14 cellular contexts compared by ENCODE assay signal in genomic region chr17:1482686-1483445, GRCh38. TPM values are rescaled to one million over a fixed set of nuclear protein-coding genes. Genes with fewer than 3 reads are reported as not detected.
DNase-seq lines count a peak whose midpoint lies in the region; ATAC-seq and TF ChIP-seq lines count a peak whose summit lies in the region.
"Had no signal": no experiment of that assay in that cellular context is flagged by ENCODE, and none has a peak within 500 bp of the region (broad histone marks: within the 10 kb centered on the region; RNA-seq: fewer than 3 reads in every experiment).

No MANE protein-coding gene starts in this region.

- CTCF ChIA-PET in WTC11 (lab: Charles Lee): interaction anchor here (1.0 kb wide), 1 partner anchor 117 kb away, joined by 3 read pairs; no protein-coding TSS in a partner anchor
- CTCF ChIA-PET in activated CD4-positive, alpha-beta T cell treated with anti-CD3 and anti-CD28 coated beads, Interleukin-2, amount 10 ng/mL, durations not matched to agents 7 days and 5 days (lab: Charles Lee): no interaction called here

- H3K4me3 Mint-ChIP-seq in WTC11: no peak overlapping the region
- H3K4me3 Mint-ChIP-seq in stimulated activated naive B cell treated with anti-CD40 and anti-IgM and Interleukin-4, amounts not matched to agents 10 μg/mL and 1 μg/mL and 100 μg/mL, for 72 hours: peak overlapping the region in 1 of 2 donors; percentile 28
- no peak overlapping the region for H3K4me3 Mint-ChIP-seq in activated CD4-positive, alpha-beta T cell treated with anti-CD3 and anti-CD28 coated beads, Interleukin-2, amount 10 ng/mL, durations not matched to agents 7 days and 5 days
- no peak overlapping the region for H3K4me3 Mint-ChIP-seq in activated T-cell treated with anti-CD3 and anti-CD28 coated beads, Interleukin-2, amount 50 U/mL, for 72 hours
- H3K4me3 Mint-ChIP-seq: activated T-cell treated with anti-CD3 and anti-CD28 coated beads, Interleukin-2, amount 50 U/mL, for 24 hours had no signal

- POLR2A ChIA-PET in WTC11 (lab: Charles Lee): interaction anchor here (0.6 to 1.1 kb wide), 2 partner anchors 11 to 34 kb away, joined by 3 read pairs; partner anchors contain the start of gene INPP5K
- POLR2A ChIA-PET in activated CD4-positive, alpha-beta T cell treated with anti-CD3 and anti-CD28 coated beads, Interleukin-2, amount 10 ng/mL, durations not matched to agents 7 days and 5 days (lab: Charles Lee): no interaction called here

- peaks cover 27% of the 10 kb centered on the region for H3K36me3 Mint-ChIP-seq in WTC11
- peaks cover 52 to 59% of the 10 kb centered on the region in 2 donors for H3K36me3 Mint-ChIP-seq in stimulated activated naive B cell treated with anti-CD40 and anti-IgM and Interleukin-4, amounts not matched to agents 10 μg/mL and 1 μg/mL and 100 μg/mL, for 72 hours
- H3K36me3 Mint-ChIP-seq in activated CD4-positive, alpha-beta T cell treated with anti-CD3 and anti-CD28 coated beads, Interleukin-2, amount 10 ng/mL, durations not matched to agents 7 days and 5 days (ENCODE audit: low read depth): peaks cover 10% of the 10 kb centered on the region
- H3K36me3 Mint-ChIP-seq in activated T-cell treated with anti-CD3 and anti-CD28 coated beads, Interleukin-2, amount 50 U/mL, for 72 hours (ENCODE audit: insufficient read depth in 2 of 2): peaks cover 0 to 4% of the 10 kb centered on the region in 2 donors

- no peaks in the 10 kb centered on the region for H3K9me3 Mint-ChIP-seq in WTC11
- H3K9me3 Mint-ChIP-seq in stimulated activated naive B cell treated with anti-CD40 and anti-IgM and Interleukin-4, amounts not matched to agents 10 μg/mL and 1 μg/mL and 100 μg/mL, for 72 hours: no peaks in the 10 kb centered on the region
- no peaks in the 10 kb centered on the region for H3K9me3 Mint-ChIP-seq in activated CD4-positive, alpha-beta T cell treated with anti-CD3 and anti-CD28 coated beads, Interleukin-2, amount 10 ng/mL, durations not matched to agents 7 days and 5 days
- no peaks in the 10 kb centered on the region for H3K9me3 Mint-ChIP-seq in activated T-cell treated with anti-CD3 and anti-CD28 coated beads, Interleukin-2, amount 50 U/mL, for 72 hours
- H3K9me3 Mint-ChIP-seq: activated T-cell treated with anti-CD3 and anti-CD28 coated beads, Interleukin-2, amount 50 U/mL, for 24 hours had no signal

- peaks cover 20% of the 10 kb centered on the region for H3K4me1 Mint-ChIP-seq in WTC11
- peaks cover 34 to 56% of the 10 kb centered on the region in 2 donors for H3K4me1 Mint-ChIP-seq in stimulated activated naive B cell treated with anti-CD40 and anti-IgM and Interleukin-4, amounts not matched to agents 10 μg/mL and 1 μg/mL and 100 μg/mL, for 72 hours
- peaks cover 19% of the 10 kb centered on the region for H3K4me1 Mint-ChIP-seq in activated CD4-positive, alpha-beta T cell treated with anti-CD3 and anti-CD28 coated beads, Interleukin-2, amount 10 ng/mL, durations not matched to agents 7 days and 5 days
- peaks cover 9% of the 10 kb centered on the region for H3K4me1 Mint-ChIP-seq in activated T-cell treated with anti-CD3 and anti-CD28 coated beads, Interleukin-2, amount 50 U/mL, for 72 hours (ENCODE audit: low read depth)

- H3K27me3 Mint-ChIP-seq in WTC11 (ENCODE audit: low read depth): peaks cover 9% of the 10 kb centered on the region
- no peaks in the 10 kb centered on the region for H3K27me3 Mint-ChIP-seq in stimulated activated naive B cell treated with anti-CD40 and anti-IgM and Interleukin-4, amounts not matched to agents 10 μg/mL and 1 μg/mL and 100 μg/mL, for 72 hours
- peaks cover 4% of the 10 kb centered on the region for H3K27me3 Mint-ChIP-seq in activated CD4-positive, alpha-beta T cell treated with anti-CD3 and anti-CD28 coated beads, Interleukin-2, amount 10 ng/mL, durations not matched to agents 7 days and 5 days
- no peaks in the 10 kb centered on the region for H3K27me3 Mint-ChIP-seq in activated T-cell treated with anti-CD3 and anti-CD28 coated beads, Interleukin-2, amount 50 U/mL, for 72 hours (ENCODE audit: low read depth)
- H3K27me3 Mint-ChIP-seq: activated T-cell treated with anti-CD3 and anti-CD28 coated beads, Interleukin-2, amount 50 U/mL, for 24 hours had no signal

- DNase-seq in EH (ENCODE audit: low read depth): peak; percentile 17
- no peak for DNase-seq in WTC11 (ENCODE audit: low spot score)
- peak; percentile 43 for DNase-seq in left kidney (ENCODE audit: low read depth, low spot score)
- no peak for DNase-seq in stimulated activated naive B cell treated with anti-CD40 and anti-IgM and Interleukin-4, amounts not matched to agents 10 μg/mL and 1 μg/mL and 100 μg/mL, for 72 hours
- DNase-seq in stimulated activated CD4-positive, alpha-beta T cell treated with anti-CD3 and anti-CD28 coated beads, Interleukin-4, amount 100 ng/mL, for 4 hours: no peak
- DNase-seq in LoVo (ENCODE audit: low spot score): no peak
- DNase-seq in activated CD4-positive, alpha-beta T cell treated with anti-CD3 and anti-CD28 coated beads, Interleukin-2, amount 10 ng/mL, durations not matched to agents 7 days and 5 days: no peak
- no peak for DNase-seq in activated T-cell treated with anti-CD3 and anti-CD28 coated beads, Interleukin-2, amount 50 U/mL, for 72 hours
- DNase-seq: activated T-cell treated with anti-CD3 and anti-CD28 coated beads, Interleukin-2, amount 50 U/mL, for 24 hours; DMS153; kidney glomerular epithelial cell; NCI-H2081 treated with DMSO at 0.1 percent for 48 hours; NCI-H748 treated with DMSO at 0.1 percent for 48 hours; T-helper 2 cell had no signal

- TF ChIP-seq CTCF in WTC11 (IDR thresholded peaks at IDR 0.05): no peak

- no peak for ATAC-seq in WTC11
- ATAC-seq in stimulated activated naive B cell treated with anti-CD40 and anti-IgM and Interleukin-4, amounts not matched to agents 10 μg/mL and 1 μg/mL and 100 μg/mL, for 72 hours (replicated peaks): no peak
- ATAC-seq in activated T-cell treated with anti-CD3 and anti-CD28 coated beads, Interleukin-2, amount 50 U/mL, for 72 hours (replicated peaks in 1 of 2): no peak

- no peak overlapping the region for H3K27ac Mint-ChIP-seq in WTC11
- H3K27ac Mint-ChIP-seq in stimulated activated naive B cell treated with anti-CD40 and anti-IgM and Interleukin-4, amounts not matched to agents 10 μg/mL and 1 μg/mL and 100 μg/mL, for 72 hours: peak overlapping the region; percentile 14
- no peak overlapping the region for H3K27ac Mint-ChIP-seq in activated CD4-positive, alpha-beta T cell treated with anti-CD3 and anti-CD28 coated beads, Interleukin-2, amount 10 ng/mL, durations not matched to agents 7 days and 5 days
- no peak overlapping the region for H3K27ac Mint-ChIP-seq in activated T-cell treated with anti-CD3 and anti-CD28 coated beads, Interleukin-2, amount 50 U/mL, for 72 hours
- H3K27ac Mint-ChIP-seq: activated T-cell treated with anti-CD3 and anti-CD28 coated beads, Interleukin-2, amount 50 U/mL, for 24 hours had no signal

TF ChIP-seq in WTC11, 78 proteins besides CTCF, POLR2A, EP300 and RAD21:
- TF ChIP-seq ZNF532 (CRISPR knock-in tag; IDR thresholded peaks at IDR 0.05; ENCODE audit: borderline replicate concordance): no peak
- peak; percentile 68; the same call in 1 of the 2 replicates for TF ChIP-seq ZNF121 (CRISPR knock-in tag; IDR thresholded peaks at IDR 0.05)

RNA-seq across cellular contexts. Expression of gene MYO1C, which starts 9.6 kb away (rescaled TPM):
- total RNA-seq in WTC11 (2021): 73.6 to 83.2 TPM (median 80.3 TPM) in 3 replicates
- 10 to 100 TPM; 26.7 to 34.1 TPM for total RNA-seq in activated CD4-positive, alpha-beta T cell treated with anti-CD3 and anti-CD28 coated beads, Interleukin-2, amount 10 ng/mL, durations not matched to agents 7 days and 5 days
- total RNA-seq in activated T-cell treated with anti-CD3 and anti-CD28 coated beads, Interleukin-2, amount 50 U/mL, for 72 hours: 10 to 100 TPM; 32.8 to 49.9 TPM

RNA-seq across cellular contexts. Expression of gene CRK, which starts 26.8 kb away (rescaled TPM):
- 43.6 to 45.2 TPM (median 43.7 TPM) in 3 replicates for total RNA-seq in WTC11 (2021)
- 10 to 100 TPM; 17.5 to 18.4 TPM for total RNA-seq in activated CD4-positive, alpha-beta T cell treated with anti-CD3 and anti-CD28 coated beads, Interleukin-2, amount 10 ng/mL, durations not matched to agents 7 days and 5 days
- 10 to 100 TPM; 18.7 to 22.9 TPM for total RNA-seq in activated T-cell treated with anti-CD3 and anti-CD28 coated beads, Interleukin-2, amount 50 U/mL, for 72 hours

RNA-seq across cellular contexts. Expression of gene INPP5K, which starts 33.5 kb away (rescaled TPM):
- 17.1 to 26.8 TPM (median 18.5 TPM) in 3 replicates for total RNA-seq in WTC11 (2021)
- 10 to 100 TPM; 50.3 to 56.9 TPM for total RNA-seq in activated CD4-positive, alpha-beta T cell treated with anti-CD3 and anti-CD28 coated beads, Interleukin-2, amount 10 ng/mL, durations not matched to agents 7 days and 5 days
- total RNA-seq in activated T-cell treated with anti-CD3 and anti-CD28 coated beads, Interleukin-2, amount 50 U/mL, for 72 hours: 10 to 100 TPM; 48.4 to 51.2 TPM

Comparison
In these comparisons a context has a peak if more than half of its experiments do, and no peak if none do; other contexts are left out.
1. DNase-seq: peak in EH (single experiment) and left kidney (single experiment); none in WTC11 (single experiment), stimulated activated naive B cell treated with anti-CD40 and anti-IgM and Interleukin-4, amounts not matched to agents 10 μg/mL and 1 μg/mL and 100 μg/mL, for 72 hours (single experiment), stimulated activated CD4-positive, alpha-beta T cell treated with anti-CD3 and anti-CD28 coated beads, Interleukin-4, amount 100 ng/mL, for 4 hours (0 of 2), LoVo (single experiment), activated CD4-positive, alpha-beta T cell treated with anti-CD3 and anti-CD28 coated beads, Interleukin-2, amount 10 ng/mL, durations not matched to agents 7 days and 5 days (single experiment) and activated T-cell treated with anti-CD3 and anti-CD28 coated beads, Interleukin-2, amount 50 U/mL, for 72 hours (0 of 2).